ENCODE assay signal across 25 cellular contexts in the genomic region with DNA sequence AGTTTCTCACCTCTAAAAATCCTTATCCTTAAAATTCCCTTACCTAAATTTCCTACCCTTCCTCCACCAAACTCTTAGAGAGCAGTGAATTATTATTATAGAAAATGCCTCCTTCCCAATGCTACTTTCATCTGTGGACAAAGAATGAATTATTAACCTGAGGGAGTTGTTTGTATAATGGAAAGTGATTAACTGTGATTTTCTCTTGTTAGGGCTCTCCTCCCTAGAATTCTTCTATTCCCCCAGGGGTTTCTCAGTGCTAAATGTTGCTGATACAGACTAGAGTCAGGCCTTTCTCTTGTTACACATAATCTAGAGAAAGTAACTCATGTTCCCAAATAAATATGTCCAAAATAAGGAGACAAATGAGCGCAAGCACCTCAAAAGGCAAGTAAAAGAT.
"Had no signal": no experiment of that assay in that cellular context is flagged by ENCODE, and none has a peak within 500 bp of the region (broad histone marks: within the 10 kb centered on the region; RNA-seq: fewer than 3 reads in every experiment).

No MANE protein-coding gene starts in this region.

- H3K27ac ChIP-seq: coronary artery, esophagus muscularis mucosa, left ventricle myocardium inferior, pancreas, testis, VCaP had no signal

- H3K4me3 ChIP-seq: coronary artery, esophagus muscularis mucosa, left ventricle myocardium inferior, pancreas, smooth muscle cell, testis, uterus had no signal

- H3K4me2 ChIP-seq: smooth muscle cell had no signal

- H3K36me3 ChIP-seq: esophagus muscularis mucosa, left ventricle myocardium inferior, pancreas, uterus had no signal

- DNase-seq: activated CD4-positive, alpha-beta memory T cell treated with anti-CD3 and anti-CD28 coated beads, Interleukin-2, amount 10 ng/mL, durations not matched to agents 7 days and 5 days; activated CD4-positive, alpha-beta T cell treated with anti-CD3 and anti-CD28 coated beads, Interleukin-2, amount 10 ng/mL, durations not matched to agents 24 days and 14 days; activated CD8-positive, alpha-beta memory T cell treated with anti-CD3 and anti-CD28 coated beads, Interleukin-2, amount 10 ng/mL, durations not matched to agents 7 days and 5 days; activated effector memory CD4-positive, alpha-beta T cell treated with anti-CD3 and anti-CD28 coated beads, Interleukin-2, amount 50 U/mL, for 16 hours; activated naive CD4-positive, alpha-beta T cell treated with anti-CD3 and anti-CD28 coated beads, Interleukin-2, amount 10 ng/mL, durations not matched to agents 7 days and 5 days; activated T-cell treated with anti-CD3 and anti-CD28 coated beads for 4 hours; amygdala; cerebellar nuclear complex; foreskin fibroblast; kidney; left ventricle myocardium inferior; natural killer cell; pancreas; stimulated activated CD4-positive, alpha-beta T cell treated with anti-CD3 and anti-CD28 coated beads, Interleukin-15, amount 100 ng/mL, for 24 hours; testis; trophoblast cell; uterus had no signal

- H3K9me3 Mint-ChIP-seq: activated CD4-positive, alpha-beta T cell treated with anti-CD3 and anti-CD28 coated beads, Interleukin-2, amount 10 ng/mL, durations not matched to agents 24 days and 14 days; activated naive CD4-positive, alpha-beta T cell treated with anti-CD3 and anti-CD28 coated beads, Interleukin-2, amount 10 ng/mL, durations not matched to agents 7 days and 5 days; natural killer cell; T-helper 2 cell treated with Interferon-gamma antibody and Interleukin-4, amounts not matched to agents 5 μg/mL and 100 μg/mL, for 36 hours had no signal

- ATAC-seq: activated CD4-positive, CD25-positive, alpha-beta regulatory T cell treated with anti-CD3 and anti-CD28 coated beads, Interleukin-2, amount 50 U/mL, for 24 hours; activated CD8-positive, alpha-beta memory T cell treated with anti-CD3 and anti-CD28 coated beads, Interleukin-2, amount 10 ng/mL, durations not matched to agents 7 days and 5 days; natural killer cell; sciatic nerve; stimulated activated memory B cell treated with anti-CD40 and anti-IgM and Interleukin-4, amounts not matched to agents 10 μg/mL and 1 μg/mL and 100 μg/mL, for 72 hours had no signal

- H3K4me3 Mint-ChIP-seq: activated CD4-positive, alpha-beta memory T cell treated with anti-CD3 and anti-CD28 coated beads, Interleukin-2, amount 10 ng/mL, durations not matched to agents 7 days and 5 days; activated CD4-positive, alpha-beta T cell treated with anti-CD3 and anti-CD28 coated beads, Interleukin-2, amount 10 ng/mL, durations not matched to agents 24 days and 14 days; activated CD8-positive, alpha-beta memory T cell treated with anti-CD3 and anti-CD28 coated beads, Interleukin-2, amount 10 ng/mL, durations not matched to agents 7 days and 5 days; activated naive CD4-positive, alpha-beta T cell treated with anti-CD3 and anti-CD28 coated beads, Interleukin-2, amount 10 ng/mL, durations not matched to agents 7 days and 5 days; natural killer cell; stimulated activated memory B cell treated with anti-CD40 and anti-IgM and Interleukin-4, amounts not matched to agents 10 μg/mL and 1 μg/mL and 100 μg/mL, for 72 hours; T-helper 2 cell treated with Interferon-gamma antibody and Interleukin-4, amounts not matched to agents 5 μg/mL and 100 μg/mL, for 36 hours had no signal

- H3K36me3 Mint-ChIP-seq: activated CD8-positive, alpha-beta memory T cell treated with anti-CD3 and anti-CD28 coated beads, Interleukin-2, amount 10 ng/mL, durations not matched to agents 7 days and 5 days; natural killer cell had no signal

- H3K9me3 ChIP-seq: esophagus muscularis mucosa, left ventricle myocardium inferior, pancreas, testis, uterus had no signal

- H3K27me3 Mint-ChIP-seq: activated CD4-positive, alpha-beta memory T cell treated with anti-CD3 and anti-CD28 coated beads, Interleukin-2, amount 10 ng/mL, durations not matched to agents 7 days and 5 days; activated CD8-positive, alpha-beta memory T cell treated with anti-CD3 and anti-CD28 coated beads, Interleukin-2, amount 10 ng/mL, durations not matched to agents 7 days and 5 days; activated naive CD4-positive, alpha-beta T cell treated with anti-CD3 and anti-CD28 coated beads, Interleukin-2, amount 10 ng/mL, durations not matched to agents 7 days and 5 days; stimulated activated memory B cell treated with anti-CD40 and anti-IgM and Interleukin-4, amounts not matched to agents 10 μg/mL and 1 μg/mL and 100 μg/mL, for 72 hours had no signal

- H3K4me1 ChIP-seq: pancreas, testis, uterus had no signal

- H3K27me3 ChIP-seq: esophagus muscularis mucosa, pancreas, testis, uterus had no signal

- H3K4me1 Mint-ChIP-seq: activated CD4-positive, alpha-beta memory T cell treated with anti-CD3 and anti-CD28 coated beads, Interleukin-2, amount 10 ng/mL, durations not matched to agents 7 days and 5 days; activated CD4-positive, alpha-beta T cell treated with anti-CD3 and anti-CD28 coated beads, Interleukin-2, amount 10 ng/mL, durations not matched to agents 24 days and 14 days; activated CD8-positive, alpha-beta memory T cell treated with anti-CD3 and anti-CD28 coated beads, Interleukin-2, amount 10 ng/mL, durations not matched to agents 7 days and 5 days; activated naive CD4-positive, alpha-beta T cell treated with anti-CD3 and anti-CD28 coated beads, Interleukin-2, amount 10 ng/mL, durations not matched to agents 7 days and 5 days; natural killer cell had no signal

- H3K27ac Mint-ChIP-seq: activated CD4-positive, alpha-beta memory T cell treated with anti-CD3 and anti-CD28 coated beads, Interleukin-2, amount 10 ng/mL, durations not matched to agents 7 days and 5 days; activated CD4-positive, alpha-beta T cell treated with anti-CD3 and anti-CD28 coated beads, Interleukin-2, amount 10 ng/mL, durations not matched to agents 24 days and 14 days; activated CD8-positive, alpha-beta memory T cell treated with anti-CD3 and anti-CD28 coated beads, Interleukin-2, amount 10 ng/mL, durations not matched to agents 7 days and 5 days; activated naive CD4-positive, alpha-beta T cell treated with anti-CD3 and anti-CD28 coated beads, Interleukin-2, amount 10 ng/mL, durations not matched to agents 7 days and 5 days; natural killer cell; stimulated activated memory B cell treated with anti-CD40 and anti-IgM and Interleukin-4, amounts not matched to agents 10 μg/mL and 1 μg/mL and 100 μg/mL, for 72 hours; T-helper 2 cell treated with Interferon-gamma antibody and Interleukin-4, amounts not matched to agents 5 μg/mL and 100 μg/mL, for 36 hours had no signal
